In the genomic region with DNA sequence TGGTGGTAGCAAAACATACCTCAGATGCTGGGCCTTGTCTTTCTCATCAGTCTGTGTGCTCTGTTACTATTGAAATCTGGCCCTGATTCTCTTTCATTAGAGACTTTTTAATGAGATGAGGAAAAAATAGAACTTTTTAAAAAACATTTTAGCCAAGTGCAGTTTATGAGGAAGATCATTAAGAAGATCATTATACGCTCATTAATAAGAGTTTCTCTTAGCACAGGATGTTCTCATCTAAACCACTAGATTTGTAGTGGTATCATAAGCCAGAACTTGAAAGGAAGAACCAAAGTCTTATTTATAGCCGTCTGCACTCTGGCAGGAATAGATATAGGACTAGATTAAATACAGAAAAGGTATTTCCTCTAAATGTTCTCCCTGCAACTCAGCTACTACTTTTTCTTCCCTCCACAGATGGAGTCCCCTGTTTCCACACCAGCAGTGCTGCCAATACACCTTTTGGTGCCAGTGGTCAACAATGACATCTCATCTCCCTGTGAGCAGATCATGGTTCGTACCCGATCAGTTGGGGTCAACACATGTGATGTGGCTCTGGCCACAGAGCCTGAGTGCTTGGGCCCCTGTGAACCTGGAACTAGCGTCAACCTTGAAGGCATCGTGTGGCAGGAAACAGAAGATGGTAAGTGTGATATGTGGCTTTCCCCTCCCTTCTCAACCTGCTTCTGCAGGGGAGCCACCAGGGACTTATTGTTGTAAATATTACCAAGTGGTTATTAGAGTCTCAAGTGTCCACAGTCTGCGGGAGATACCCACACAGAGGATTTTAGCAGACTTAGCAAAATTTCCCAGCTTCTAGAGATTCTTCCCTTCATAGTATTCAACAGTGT, we compare ENCODE assay signal across 9 cellular contexts.
A peak's percentile ranks its signal among the peaks of the same experiment; 100 is the strongest.
DNase-seq lines count a peak whose midpoint lies in the region; ATAC-seq, FAIRE-seq and TF ChIP-seq lines count a peak whose summit lies in the region.
"Had no signal": no experiment of that assay in that cellular context is flagged by ENCODE, and none has a peak within 500 bp of the region (broad histone marks: within the 10 kb centered on the region; RNA-seq: fewer than 3 reads in every experiment).

No MANE protein-coding gene starts in this region.

- H3K9me3 ChIP-seq in kidney (ENCODE audit: control insufficient read depth in 1 of 2, low read length in 2 of 2) (no peaks in the 10 kb centered on the region), neural progenitor cell (ENCODE audit: low read depth) (no peaks in the 10 kb centered on the region)
- H3K9me3 ChIP-seq: thoracic aorta had no signal

- H3K9ac ChIP-seq in kidney (ENCODE audit: low read length in 2 of 2) (no peak overlapping the region), neural progenitor cell (no peak overlapping the region)

- TF ChIP-seq CTCF in kidney (IDR thresholded peaks at IDR 0.05; ENCODE audit: borderline replicate concordance, extremely low read depth, insufficient read depth) (no peak), neural progenitor cell (IDR thresholded peaks at IDR 0.05) (no peak)

- H4K20me1 ChIP-seq in neural progenitor cell (ENCODE audit: low read depth), result peaks cover 43% of the 10 kb centered on the region

- no peak for FAIRE-seq in kidney (lab: Jason Lieb, UNC)

- H3F3A ChIP-seq in neural progenitor cell (ENCODE audit: low read depth), result peaks cover 5% of the 10 kb centered on the region

- peak; percentile 75 for DNase-seq in Jurkat, Clone E6-1 (ENCODE audit: low read depth, low spot score)
- peak; percentile 37 for DNase-seq in activated naive CD4-positive, alpha-beta T cell treated with Interleukin-2 at 50 U/mL for 16 hours
- DNase-seq in stimulated activated CD8-positive, alpha-beta memory T cell treated with anti-CD3 and anti-CD28 coated beads, Interleukin-15, amount 100 ng/mL, for 48 hours (ENCODE audit: low read depth in 2 of 2), result peak; percentile 32 to 46
- no peak for DNase-seq in kidney
- DNase-seq in neural progenitor cell (ENCODE audit: low spot score), result no peak
- no peak for DNase-seq in NCI-H345 treated with DMSO at 0.1 percent for 48 hours (lab: John Stamatoyannopoulos, UW; ENCODE audit: unreplicated experiment)
- DNase-seq in foreskin melanocyte, result no peak

- no peak overlapping the region for H3K27ac ChIP-seq in kidney (ENCODE audit: low read depth in 2 of 2, low read length in 2 of 2)
- no peak overlapping the region for H3K27ac ChIP-seq in neural progenitor cell
- H3K27ac ChIP-seq: thoracic aorta had no signal

- H3K4me3 Mint-ChIP-seq in neural progenitor cell, result no peak overlapping the region

- H3K27me3 Mint-ChIP-seq in neural progenitor cell (ENCODE audit: insufficient read depth, low read depth), result no peaks in the 10 kb centered on the region

- no peak overlapping the region for H3K27ac Mint-ChIP-seq in neural progenitor cell

- H3K4me3 ChIP-seq in Jurkat, Clone E6-1 (ENCODE audit: low read length), result no peak overlapping the region
- H3K4me3 ChIP-seq in kidney (ENCODE audit: low read length in 2 of 2), result no peak overlapping the region
- H3K4me3 ChIP-seq in neural progenitor cell, result no peak overlapping the region
- H3K4me3 ChIP-seq: thoracic aorta had no signal

- peaks cover 0 to 3% of the 10 kb centered on the region in 2 donors for H3K4me1 ChIP-seq in kidney (ENCODE audit: control insufficient read depth in 1 of 2, insufficient read depth in 1 of 2, low read depth in 1 of 2, low read length in 2 of 2)
- peaks cover 10% of the 10 kb centered on the region for H3K4me1 ChIP-seq in neural progenitor cell

- peaks cover 8% of the 10 kb centered on the region for H3K36me3 Mint-ChIP-seq in neural progenitor cell

- peaks cover 3% of the 10 kb centered on the region for H3K4me1 Mint-ChIP-seq in neural progenitor cell

- H3K27me3 ChIP-seq in neural progenitor cell, result no peaks in the 10 kb centered on the region

- peak; percentile 70 for ATAC-seq in GM19463 (IDR thresholded peaks at IDR 0.05; ENCODE audit: unreplicated experiment)

- H3K4me2 ChIP-seq in neural progenitor cell, result no peak overlapping the region

- H3K9me3 Mint-ChIP-seq in neural progenitor cell, result no peaks in the 10 kb centered on the region

- peaks cover 0 to 2% of the 10 kb centered on the region in 2 donors for H3K36me3 ChIP-seq in kidney (ENCODE audit: control insufficient read depth in 1 of 2, insufficient read depth in 2 of 2, low read length in 2 of 2)
- no peaks in the 10 kb centered on the region for H3K36me3 ChIP-seq in neural progenitor cell

- intact Hi-C loops in kidney (cut with DNase I), result no loop called here

- no peak overlapping the region for H2AFZ ChIP-seq in neural progenitor cell (replicated peaks)

- H3K79me2 ChIP-seq in neural progenitor cell (ENCODE audit: low read depth), result peaks cover 61% of the 10 kb centered on the region

Comparison
In these comparisons a context has a peak if more than half of its experiments do, and no peak if none do; other contexts are left out.
1. DNase-seq: peak in Jurkat, Clone E6-1 (single experiment), activated naive CD4-positive, alpha-beta T cell treated with Interleukin-2 at 50 U/mL for 16 hours (single experiment) and stimulated activated CD8-positive, alpha-beta memory T cell treated with anti-CD3 and anti-CD28 coated beads, Interleukin-15, amount 100 ng/mL, for 48 hours (2 of 2); none in kidney (single experiment), neural progenitor cell (single experiment), NCI-H345 treated with DMSO at 0.1 percent for 48 hours (single experiment) and foreskin melanocyte (single experiment).